15 cellular contexts compared by ENCODE assay signal in the genomic region with DNA sequence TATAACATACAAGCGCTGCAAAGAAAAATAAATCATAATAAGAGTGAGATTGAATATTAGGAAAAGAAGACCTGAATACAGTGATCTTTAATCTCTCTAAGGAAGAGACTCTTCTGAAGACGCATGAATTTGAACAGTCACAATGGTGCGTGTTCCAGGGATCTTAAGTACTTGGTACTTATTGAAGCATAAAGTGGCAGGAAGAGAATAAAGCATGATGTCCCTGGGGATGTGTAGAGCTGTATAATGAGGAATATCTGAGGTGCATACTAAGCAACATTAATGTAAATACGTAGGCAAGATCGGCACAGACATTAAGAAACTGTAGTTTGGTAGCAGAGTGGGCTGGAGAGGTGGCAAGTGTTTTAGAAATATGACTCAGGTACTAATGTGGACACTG.
DNase-seq lines count a peak whose midpoint lies in the region; ATAC-seq and TF ChIP-seq lines count a peak whose summit lies in the region.
"Had no signal": no experiment of that assay in that cellular context is flagged by ENCODE, and none has a peak within 500 bp of the region (broad histone marks: within the 10 kb centered on the region; RNA-seq: fewer than 3 reads in every experiment).

No MANE protein-coding gene starts in this region.

- H3K27me3 Mint-ChIP-seq in activated CD4-positive, alpha-beta T cell treated with anti-CD3 and anti-CD28 coated beads, Interleukin-2, amount 10 ng/mL, durations not matched to agents 24 days and 14 days = peaks cover 10% of the 10 kb centered on the region
- no peaks in the 10 kb centered on the region for H3K27me3 Mint-ChIP-seq in neural crest cell (ENCODE audit: low read depth)
- no peaks in the 10 kb centered on the region for H3K27me3 Mint-ChIP-seq in activated CD4-positive, alpha-beta memory T cell treated with anti-CD3 and anti-CD28 coated beads for 36 hours
- H3K27me3 Mint-ChIP-seq: CD4-positive, alpha-beta memory T cell had no signal

- TF ChIP-seq CTCF in neural crest cell (conservative IDR thresholded peaks at IDR 0.05) (no peak), foreskin keratinocyte (conservative IDR thresholded peaks at IDR 0.05) (no peak)

- H3K27ac Mint-ChIP-seq in activated CD4-positive, alpha-beta T cell treated with anti-CD3 and anti-CD28 coated beads, Interleukin-2, amount 10 ng/mL, durations not matched to agents 24 days and 14 days = no peak overlapping the region
- H3K27ac Mint-ChIP-seq in neural crest cell (ENCODE audit: unreplicated experiment) = peak overlapping the region; percentile 36
- no peak overlapping the region for H3K27ac Mint-ChIP-seq in activated CD4-positive, alpha-beta memory T cell treated with anti-CD3 and anti-CD28 coated beads for 36 hours

- H3K4me3 Mint-ChIP-seq in activated CD4-positive, alpha-beta T cell treated with anti-CD3 and anti-CD28 coated beads, Interleukin-2, amount 10 ng/mL, durations not matched to agents 24 days and 14 days = no peak overlapping the region
- no peak overlapping the region for H3K4me3 Mint-ChIP-seq in neural crest cell
- H3K4me3 Mint-ChIP-seq in activated CD4-positive, alpha-beta memory T cell treated with anti-CD3 and anti-CD28 coated beads for 36 hours = no peak overlapping the region
- H3K4me3 Mint-ChIP-seq: IgD-negative memory B cell had no signal

- no peaks in the 10 kb centered on the region for H3K27me3 ChIP-seq in foreskin keratinocyte

- no peaks in the 10 kb centered on the region for H3K36me3 Mint-ChIP-seq in activated CD4-positive, alpha-beta T cell treated with anti-CD3 and anti-CD28 coated beads, Interleukin-2, amount 10 ng/mL, durations not matched to agents 24 days and 14 days (ENCODE audit: low read depth)
- no peaks in the 10 kb centered on the region for H3K36me3 Mint-ChIP-seq in neural crest cell (ENCODE audit: low read depth)
- H3K36me3 Mint-ChIP-seq in activated CD4-positive, alpha-beta memory T cell treated with anti-CD3 and anti-CD28 coated beads for 36 hours = no peaks in the 10 kb centered on the region
- H3K36me3 Mint-ChIP-seq: CD4-positive, alpha-beta memory T cell; IgD-negative memory B cell had no signal

- peaks cover 8% of the 10 kb centered on the region for H3K4me1 Mint-ChIP-seq in activated CD4-positive, alpha-beta T cell treated with anti-CD3 and anti-CD28 coated beads, Interleukin-2, amount 10 ng/mL, durations not matched to agents 24 days and 14 days
- H3K4me1 Mint-ChIP-seq in neural crest cell = peaks cover 57% of the 10 kb centered on the region
- peaks cover 16% of the 10 kb centered on the region for H3K4me1 Mint-ChIP-seq in activated CD4-positive, alpha-beta memory T cell treated with anti-CD3 and anti-CD28 coated beads for 36 hours (ENCODE audit: low read depth)
- H3K4me1 Mint-ChIP-seq: IgD-negative memory B cell had no signal

- intact Hi-C loops in activated CD4-positive, alpha-beta T cell treated with anti-CD3 and anti-CD28 coated beads, Interleukin-2, amount 10 ng/mL, durations not matched to agents 24 days and 14 days (cut with micrococcal nuclease) = no loop called here
- intact Hi-C loops in activated CD4-positive, alpha-beta memory T cell treated with anti-CD3 and anti-CD28 coated beads for 36 hours (cut with micrococcal nuclease) = no loop called here

- POLR2A ChIA-PET in activated CD4-positive, alpha-beta memory T cell treated with anti-CD3 and anti-CD28 coated beads for 36 hours (lab: Charles Lee) = no interaction called here

- CTCF ChIA-PET in activated CD4-positive, alpha-beta memory T cell treated with anti-CD3 and anti-CD28 coated beads for 36 hours (lab: Charles Lee) = interaction anchor here (1.1 kb wide), 1 partner anchor 12 kb away, joined by 3 read pairs; no protein-coding TSS in a partner anchor

- ATAC-seq in foreskin keratinocyte = no peak

- DNase-seq in activated CD4-positive, alpha-beta T cell treated with anti-CD3 and anti-CD28 coated beads, Interleukin-2, amount 10 ng/mL, durations not matched to agents 24 days and 14 days = peak; percentile 35
- no peak for DNase-seq in activated CD4-positive, alpha-beta T cell treated with anti-CD3 and anti-CD28 coated beads for 1 hour
- DNase-seq in NCI-H2171 treated with DMSO at 0.1 percent for 48 hours (lab: John Stamatoyannopoulos, UW) (peak; percentile 24), neural crest cell (ENCODE audit: low read depth, low spot score) (no peak), foreskin keratinocyte (no peak)
- DNase-seq in activated CD4-positive, alpha-beta memory T cell treated with anti-CD3 and anti-CD28 coated beads for 36 hours = no peak
- no peak for DNase-seq in stimulated activated CD4-positive, alpha-beta T cell treated with anti-CD3 and anti-CD28 coated beads, Interleukin-2, amount 100 ng/mL, for 48 hours
- DNase-seq: 8988T; ACHN; CD4-positive, alpha-beta memory T cell; DMS79; EL had no signal

- H3K9me3 Mint-ChIP-seq in activated CD4-positive, alpha-beta T cell treated with anti-CD3 and anti-CD28 coated beads, Interleukin-2, amount 10 ng/mL, durations not matched to agents 24 days and 14 days = peaks cover 4% of the 10 kb centered on the region
- H3K9me3 Mint-ChIP-seq in neural crest cell = no peaks in the 10 kb centered on the region
- H3K9me3 Mint-ChIP-seq in activated CD4-positive, alpha-beta memory T cell treated with anti-CD3 and anti-CD28 coated beads for 36 hours = no peaks in the 10 kb centered on the region

- H3K4me1 ChIP-seq in foreskin keratinocyte = no peaks in the 10 kb centered on the region
- H3K4me1 ChIP-seq: HAP-1 had no signal

- H3K27ac ChIP-seq in foreskin keratinocyte = no peak overlapping the region
- H3K27ac ChIP-seq: C4-2B had no signal

Comparison
In these comparisons a context has a peak if more than half of its experiments do, and no peak if none do; other contexts are left out.
1. DNase-seq: peak in activated CD4-positive, alpha-beta T cell treated with anti-CD3 and anti-CD28 coated beads, Interleukin-2, amount 10 ng/mL, durations not matched to agents 24 days and 14 days (single experiment) and NCI-H2171 treated with DMSO at 0.1 percent for 48 hours (single experiment); none in activated CD4-positive, alpha-beta T cell treated with anti-CD3 and anti-CD28 coated beads for 1 hour (single experiment), neural crest cell (single experiment), activated CD4-positive, alpha-beta memory T cell treated with anti-CD3 and anti-CD28 coated beads for 36 hours (single experiment), stimulated activated CD4-positive, alpha-beta T cell treated with anti-CD3 and anti-CD28 coated beads, Interleukin-2, amount 100 ng/mL, for 48 hours (0 of 2) and foreskin keratinocyte (0 of 2).